Comparison of ENCODE assay signal across 1 cellular context in genomic region chr19:48963371-48964204, GRCh38.
TF ChIP-seq lines count a peak whose summit lies in the region.

No MANE protein-coding gene starts in this region.

TF ChIP-seq in GM12878, 131 proteins besides CTCF, POLR2A, EP300 and RAD21 (continued from another document and continues in another):
- TF ChIP-seq, protein P1, sequence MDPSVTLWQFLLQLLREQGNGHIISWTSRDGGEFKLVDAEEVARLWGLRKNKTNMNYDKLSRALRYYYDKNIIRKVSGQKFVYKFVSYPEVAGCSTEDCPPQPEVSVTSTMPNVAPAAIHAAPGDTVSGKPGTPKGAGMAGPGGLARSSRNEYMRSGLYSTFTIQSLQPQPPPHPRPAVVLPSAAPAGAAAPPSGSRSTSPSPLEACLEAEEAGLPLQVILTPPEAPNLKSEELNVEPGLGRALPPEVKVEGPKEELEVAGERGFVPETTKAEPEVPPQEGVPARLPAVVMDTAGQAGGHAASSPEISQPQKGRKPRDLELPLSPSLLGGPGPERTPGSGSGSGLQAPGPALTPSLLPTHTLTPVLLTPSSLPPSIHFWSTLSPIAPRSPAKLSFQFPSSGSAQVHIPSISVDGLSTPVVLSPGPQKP (IDR thresholded peaks at IDR 0.05; ENCODE audit: low read depth, low read length) = no peak
- TF ChIP-seq HDAC2 (IDR thresholded peaks at IDR 0.05) = no peak
- peak; percentile 49; the same call in 1 of the 2 replicates for TF ChIP-seq NKRF (conservative IDR thresholded peaks at IDR 0.05)
- no peak; the same call in 1 of the 2 replicates for TF ChIP-seq ESRRA (IDR thresholded peaks at IDR 0.05; ENCODE audit: low read length)
- TF ChIP-seq SMAD5 (IDR thresholded peaks at IDR 0.05; ENCODE audit: low read depth) = no peak; the same call in 1 of the 2 replicates
- no peak for TF ChIP-seq E4F1 (IDR thresholded peaks at IDR 0.05; ENCODE audit: borderline replicate concordance, partially characterized antibody)
- TF ChIP-seq ZNF217 (IDR thresholded peaks at IDR 0.05) = no peak
- TF ChIP-seq CEBPB (IDR thresholded peaks at IDR 0.05; ENCODE audit: borderline replicate concordance in 1 of 2, low read depth in 2 of 2, low read length in 2 of 2) = no peak
- peak; percentile 75 for TF ChIP-seq CHD2 (IDR thresholded peaks at IDR 0.05; ENCODE audit: borderline replicate concordance, low read depth, low read length)
- no peak for TF ChIP-seq NFIC (IDR thresholded peaks at IDR 0.05; ENCODE audit: low read depth, low read length)
- TF ChIP-seq RBBP5 (conservative IDR thresholded peaks at IDR 0.05) = no peak
- TF ChIP-seq POLR2AphosphoS2 (IDR thresholded peaks at IDR 0.05; ENCODE audit: low read depth, low read length) = no peak
- peak; percentile 65 to 79 for TF ChIP-seq BHLHE40 (IDR thresholded peaks at IDR 0.05; ENCODE audit: borderline replicate concordance in 1 of 2, low read depth in 2 of 2, low read length in 1 of 2)
- no peak for TF ChIP-seq RELA (IDR thresholded peaks at IDR 0.05; ENCODE audit: borderline replicate concordance, partially characterized antibody)
- peak; percentile 13 for TF ChIP-seq SKIL (IDR thresholded peaks at IDR 0.05; ENCODE audit: low read depth, poor library complexity, severe bottlenecking)
- peak; percentile 65; the same call in 2 of the 3 replicates for TF ChIP-seq POU2F2 (IDR thresholded peaks at IDR 0.05; ENCODE audit: borderline replicate concordance, low read depth, low read length)
- TF ChIP-seq YY1 (IDR thresholded peaks at IDR 0.05; ENCODE audit: low read depth, low read length) = peak; percentile 49
- peak; percentile 45; the same call in 1 of the 2 replicates for TF ChIP-seq POLR2AphosphoS5 (IDR thresholded peaks at IDR 0.05; ENCODE audit: low read length)
- peak; percentile 57 for TF ChIP-seq RUNX3 (IDR thresholded peaks at IDR 0.05; ENCODE audit: low read length)
- peak; percentile 59 for TF ChIP-seq JUNB (IDR thresholded peaks at IDR 0.05)
- TF ChIP-seq RAD51 (IDR thresholded peaks at IDR 0.05) = no peak
- TF ChIP-seq HDAC6 (IDR thresholded peaks at IDR 0.05; ENCODE audit: unreplicated experiment) = no peak
- TF ChIP-seq, protein P2, sequence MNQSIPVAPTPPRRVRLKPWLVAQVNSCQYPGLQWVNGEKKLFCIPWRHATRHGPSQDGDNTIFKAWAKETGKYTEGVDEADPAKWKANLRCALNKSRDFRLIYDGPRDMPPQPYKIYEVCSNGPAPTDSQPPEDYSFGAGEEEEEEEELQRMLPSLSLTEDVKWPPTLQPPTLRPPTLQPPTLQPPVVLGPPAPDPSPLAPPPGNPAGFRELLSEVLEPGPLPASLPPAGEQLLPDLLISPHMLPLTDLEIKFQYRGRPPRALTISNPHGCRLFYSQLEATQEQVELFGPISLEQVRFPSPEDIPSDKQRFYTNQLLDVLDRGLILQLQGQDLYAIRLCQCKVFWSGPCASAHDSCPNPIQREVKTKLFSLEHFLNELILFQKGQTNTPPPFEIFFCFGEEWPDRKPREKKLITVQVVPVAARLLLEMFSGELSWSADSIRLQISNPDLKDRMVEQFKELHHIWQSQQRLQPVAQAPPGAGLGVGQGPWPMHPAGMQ (IDR thresholded peaks at IDR 0.05; ENCODE audit: borderline replicate concordance) = no peak
- no peak; the same call in 1 of the 2 replicates for TF ChIP-seq SIN3A (IDR thresholded peaks at IDR 0.05; ENCODE audit: low read depth, low read length)
- no peak for TF ChIP-seq RCOR1 (conservative IDR thresholded peaks at IDR 0.05; ENCODE audit: low read depth, low read length)
- no peak for TF ChIP-seq KLF5 (IDR thresholded peaks at IDR 0.05; ENCODE audit: partially characterized antibody)
- TF ChIP-seq ZBTB4 (CRISPR knock-in tag; IDR thresholded peaks at IDR 0.05) = no peak
- TF ChIP-seq BRCA1 (IDR thresholded peaks at IDR 0.05; ENCODE audit: low read depth, low read length) = no peak
- TF ChIP-seq, protein P3, sequence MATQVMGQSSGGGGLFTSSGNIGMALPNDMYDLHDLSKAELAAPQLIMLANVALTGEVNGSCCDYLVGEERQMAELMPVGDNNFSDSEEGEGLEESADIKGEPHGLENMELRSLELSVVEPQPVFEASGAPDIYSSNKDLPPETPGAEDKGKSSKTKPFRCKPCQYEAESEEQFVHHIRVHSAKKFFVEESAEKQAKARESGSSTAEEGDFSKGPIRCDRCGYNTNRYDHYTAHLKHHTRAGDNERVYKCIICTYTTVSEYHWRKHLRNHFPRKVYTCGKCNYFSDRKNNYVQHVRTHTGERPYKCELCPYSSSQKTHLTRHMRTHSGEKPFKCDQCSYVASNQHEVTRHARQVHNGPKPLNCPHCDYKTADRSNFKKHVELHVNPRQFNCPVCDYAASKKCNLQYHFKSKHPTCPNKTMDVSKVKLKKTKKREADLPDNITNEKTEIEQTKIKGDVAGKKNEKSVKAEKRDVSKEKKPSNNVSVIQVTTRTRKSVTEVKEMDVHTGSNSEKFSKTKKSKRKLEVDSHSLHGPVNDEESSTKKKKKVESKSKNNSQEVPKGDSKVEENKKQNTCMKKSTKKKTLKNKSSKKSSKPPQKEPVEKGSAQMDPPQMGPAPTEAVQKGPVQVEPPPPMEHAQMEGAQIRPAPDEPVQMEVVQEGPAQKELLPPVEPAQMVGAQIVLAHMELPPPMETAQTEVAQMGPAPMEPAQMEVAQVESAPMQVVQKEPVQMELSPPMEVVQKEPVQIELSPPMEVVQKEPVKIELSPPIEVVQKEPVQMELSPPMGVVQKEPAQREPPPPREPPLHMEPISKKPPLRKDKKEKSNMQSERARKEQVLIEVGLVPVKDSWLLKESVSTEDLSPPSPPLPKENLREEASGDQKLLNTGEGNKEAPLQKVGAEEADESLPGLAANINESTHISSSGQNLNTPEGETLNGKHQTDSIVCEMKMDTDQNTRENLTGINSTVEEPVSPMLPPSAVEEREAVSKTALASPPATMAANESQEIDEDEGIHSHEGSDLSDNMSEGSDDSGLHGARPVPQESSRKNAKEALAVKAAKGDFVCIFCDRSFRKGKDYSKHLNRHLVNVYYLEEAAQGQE (IDR thresholded peaks at IDR 0.05; ENCODE audit: low read depth, low read length) = no peak; the same call in 1 of the 2 replicates
- no peak for TF ChIP-seq STAT1 (conservative IDR thresholded peaks at IDR 0.05)
- TF ChIP-seq IKZF2 (IDR thresholded peaks at IDR 0.05) = peak; percentile 54 to 59; a peak in 3 of 4 replicates
- TF ChIP-seq NFYA (IDR thresholded peaks at IDR 0.05; ENCODE audit: borderline replicate concordance, low read depth, low read length) = no peak
- no peak for TF ChIP-seq CBX3 (IDR thresholded peaks at IDR 0.05; ENCODE audit: borderline replicate concordance, low read depth)
- peak; percentile 96 for TF ChIP-seq ATF7 (IDR thresholded peaks at IDR 0.05; ENCODE audit: low read depth)
- TF ChIP-seq CREB1 (IDR thresholded peaks at IDR 0.05; ENCODE audit: low read depth) = peak; percentile 88
- TF ChIP-seq ZNF207 (IDR thresholded peaks at IDR 0.05; ENCODE audit: borderline replicate concordance) = 0 out of 2 replicates have a peak, but pooled peaks have one; percentile 31
- TF ChIP-seq NFXL1 (IDR thresholded peaks at IDR 0.05; ENCODE audit: borderline replicate concordance) = no peak
- TF ChIP-seq JUND (IDR thresholded peaks at IDR 0.05; ENCODE audit: low read depth, low read length) = peak; percentile 72; the same call in 1 of the 2 replicates
- TF ChIP-seq PML (IDR thresholded peaks at IDR 0.05; ENCODE audit: low read length) = 0 out of 2 replicates have a peak, but pooled peaks have one; percentile 47
- TF ChIP-seq, protein P4, sequence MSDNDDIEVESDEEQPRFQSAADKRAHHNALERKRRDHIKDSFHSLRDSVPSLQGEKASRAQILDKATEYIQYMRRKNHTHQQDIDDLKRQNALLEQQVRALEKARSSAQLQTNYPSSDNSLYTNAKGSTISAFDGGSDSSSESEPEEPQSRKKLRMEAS (IDR thresholded peaks at IDR 0.05; ENCODE audit: low read depth, low read length) = no peak
- 0 out of 2 replicates have a peak, but pooled peaks have one; percentile 22 for TF ChIP-seq MEF2A (IDR thresholded peaks at IDR 0.05; ENCODE audit: insufficient read depth, low read depth, low read length)
- TF ChIP-seq, protein P5, sequence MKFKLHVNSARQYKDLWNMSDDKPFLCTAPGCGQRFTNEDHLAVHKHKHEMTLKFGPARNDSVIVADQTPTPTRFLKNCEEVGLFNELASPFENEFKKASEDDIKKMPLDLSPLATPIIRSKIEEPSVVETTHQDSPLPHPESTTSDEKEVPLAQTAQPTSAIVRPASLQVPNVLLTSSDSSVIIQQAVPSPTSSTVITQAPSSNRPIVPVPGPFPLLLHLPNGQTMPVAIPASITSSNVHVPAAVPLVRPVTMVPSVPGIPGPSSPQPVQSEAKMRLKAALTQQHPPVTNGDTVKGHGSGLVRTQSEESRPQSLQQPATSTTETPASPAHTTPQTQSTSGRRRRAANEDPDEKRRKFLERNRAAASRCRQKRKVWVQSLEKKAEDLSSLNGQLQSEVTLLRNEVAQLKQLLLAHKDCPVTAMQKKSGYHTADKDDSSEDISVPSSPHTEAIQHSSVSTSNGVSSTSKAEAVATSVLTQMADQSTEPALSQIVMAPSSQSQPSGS (IDR thresholded peaks at IDR 0.05; ENCODE audit: low read length) = peak; percentile 69; the same call in 1 of the 2 replicates
- peak; percentile 69 for TF ChIP-seq BCL11A (IDR thresholded peaks at IDR 0.05; ENCODE audit: low read depth, low read length)
- no peak for TF ChIP-seq PBX3 (IDR thresholded peaks at IDR 0.05; ENCODE audit: insufficient replicate concordance, low read depth, low read length)
- 0 out of 2 replicates have a peak, but pooled peaks have one; percentile 15 for TF ChIP-seq HDGF (IDR thresholded peaks at IDR 0.05)
